Comparison of ENCODE assay signal across 18 cellular contexts in the genomic region with DNA sequence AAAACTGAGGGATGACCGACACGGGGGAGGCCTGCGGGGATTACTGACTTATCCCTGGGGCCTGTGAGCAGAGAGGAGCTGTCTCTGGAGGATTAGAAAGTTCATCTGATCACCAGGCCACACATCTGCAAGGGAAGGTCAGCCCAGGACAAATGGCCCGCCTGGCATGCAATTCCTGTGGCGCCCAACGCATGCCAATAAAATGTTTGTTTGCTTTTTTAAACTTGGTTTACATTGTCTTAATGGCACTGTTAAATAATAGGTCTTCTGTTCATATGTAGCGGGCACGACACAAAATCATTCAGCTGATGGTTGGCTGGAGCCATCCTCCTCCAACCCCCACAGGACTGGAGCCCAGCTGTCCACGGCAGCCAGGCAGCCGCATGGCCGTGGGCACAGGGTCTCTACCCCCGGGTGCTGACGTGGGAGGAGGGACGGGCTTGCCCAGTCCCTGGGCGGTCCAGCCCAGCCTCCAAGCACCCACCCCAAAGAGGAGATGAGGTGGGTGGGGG. TPM values are rescaled to one million over a fixed set of nuclear protein-coding genes. Genes with fewer than 3 reads are reported as not detected.
DNase-seq lines count a peak whose midpoint lies in the region; ATAC-seq, FAIRE-seq and TF ChIP-seq lines count a peak whose summit lies in the region.
"Had no signal": no experiment of that assay in that cellular context is flagged by ENCODE, and none has a peak within 500 bp of the region (broad histone marks: within the 10 kb centered on the region; RNA-seq: fewer than 3 reads in every experiment).

No MANE protein-coding gene starts in this region.

- peak overlapping the region; percentile 41 for H3K4me2 ChIP-seq in KMS-11
- H3K4me2 ChIP-seq in HepG2 (ENCODE audit: low read depth, low read length): no peak overlapping the region

- H3K4me3 Mint-ChIP-seq in CD8-positive, alpha-beta T cell: no peak overlapping the region
- no peak overlapping the region for H3K4me3 Mint-ChIP-seq in stimulated activated effector memory CD8-positive, alpha-beta T cell treated with anti-CD3 and anti-CD28 coated beads, Interleukin-12 subunit alpha, Interleukin-12 subunit beta, amount 100 ng/mL, for 72 hours
- H3K4me3 Mint-ChIP-seq: activated CD8-positive, alpha-beta T cell treated with anti-CD3 and anti-CD28 coated beads, Interleukin-2, amount 10 ng/mL, durations not matched to agents 7 days and 5 days; stimulated activated naive CD8-positive, alpha-beta T cell treated with anti-CD3 and anti-CD28 coated beads, Interleukin-15, Interleukin-2, amounts not matched to agents 100 ng/mL and 50 ng/mL, for 24 hours had no signal

- FAIRE-seq in HepG2 (lab: Jason Lieb, UNC): no peak
- FAIRE-seq: keratinocyte had no signal

- no peaks in the 10 kb centered on the region for H3K9me3 Mint-ChIP-seq in CD8-positive, alpha-beta T cell
- no peaks in the 10 kb centered on the region for H3K9me3 Mint-ChIP-seq in stimulated activated effector memory CD8-positive, alpha-beta T cell treated with anti-CD3 and anti-CD28 coated beads, Interleukin-12 subunit alpha, Interleukin-12 subunit beta, amount 100 ng/mL, for 72 hours

- H4K20me1 ChIP-seq in KMS-11 (ENCODE audit: insufficient read depth) (no peaks in the 10 kb centered on the region), HepG2 (ENCODE audit: insufficient read depth, low read length) (0 out of 2 replicates have a peak, but pooled peaks cover 3% of the 10 kb centered on the region)

- intact Hi-C loops in CD8-positive, alpha-beta T cell (cut with DNase I, micrococcal nuclease): no loop called here
- intact Hi-C loops in HepG2 (cut with micrococcal nuclease; ENCODE audit: unreplicated experiment): no loop called here
- intact Hi-C loops in colonic mucosa (cut with DNase I): no loop called here

- H3K4me1 ChIP-seq in CD8-positive, alpha-beta T cell (ENCODE audit: insufficient read depth, low read length): peaks cover 45% of the 10 kb centered on the region
- H3K4me1 ChIP-seq in KMS-11 (ENCODE audit: low read depth, poor library complexity, severe bottlenecking) (peaks cover 38% of the 10 kb centered on the region), RWPE2 (ENCODE audit: insufficient read depth, poor library complexity, severe bottlenecking) (no peaks in the 10 kb centered on the region), HepG2 (ENCODE audit: insufficient read depth, low read length) (peaks cover 32% of the 10 kb centered on the region), colonic mucosa (no peaks in the 10 kb centered on the region)
- H3K4me1 ChIP-seq: HAP-1 had no signal

- no peak for TF ChIP-seq POLR2A in HepG2 (IDR thresholded peaks at IDR 0.05; ENCODE audit: insufficient read depth in 1 of 2, low read depth in 2 of 2, low read length in 2 of 2)

- H3K4me3 ChIP-seq in CD8-positive, alpha-beta T cell (ENCODE audit: low read depth, low read length): no peak overlapping the region
- no peak overlapping the region for H3K4me3 ChIP-seq in KMS-11 (IDR thresholded peaks at IDR 0.05; ENCODE audit: insufficient read depth, low read depth, low read length)
- no peak overlapping the region for H3K4me3 ChIP-seq in RWPE2 (ENCODE audit: severe bottlenecking)
- H3K4me3 ChIP-seq in HepG2 (replicated peaks in 1 of 3; ENCODE audit: insufficient read depth in 1 of 3, low read depth in 2 of 3, low read length in 3 of 3): no peak overlapping the region
- no peak overlapping the region for H3K4me3 ChIP-seq in colonic mucosa
- no peak overlapping the region for H3K4me3 ChIP-seq in coronary artery
- H3K4me3 ChIP-seq: HAP-1 had no signal

- 21% methylated on average over 8 of the region's 15 CpGs for WGBS in HepG2 (ENCODE audit: low lambda C conversion rate)

- no peaks in the 10 kb centered on the region for H3K36me3 Mint-ChIP-seq in CD8-positive, alpha-beta T cell
- H3K36me3 Mint-ChIP-seq in stimulated activated effector memory CD8-positive, alpha-beta T cell treated with anti-CD3 and anti-CD28 coated beads, Interleukin-12 subunit alpha, Interleukin-12 subunit beta, amount 100 ng/mL, for 72 hours: no peaks in the 10 kb centered on the region
- H3K36me3 Mint-ChIP-seq: CD14-positive monocyte had no signal

- H3K27ac ChIP-seq in CD8-positive, alpha-beta T cell (ENCODE audit: low read depth, low read length): no peak overlapping the region
- H3K27ac ChIP-seq in KMS-11: no peak overlapping the region
- no peak overlapping the region for H3K27ac ChIP-seq in RWPE2 (ENCODE audit: poor library complexity, severe bottlenecking)
- H3K27ac ChIP-seq in HepG2 (ENCODE audit: extremely low read length, insufficient read depth, low read length): no peak overlapping the region
- H3K27ac ChIP-seq in colonic mucosa: no peak overlapping the region
- H3K27ac ChIP-seq in coronary artery: no peak overlapping the region

- in situ Hi-C loops in HepG2 (cut with HindIII; ENCODE audit: extremely low pct_ligation_motif_present, low pct_unique_long_range_greater_than_20kb): no loop called here
- in situ Hi-C loops in GM13976 (cut with MboI; ENCODE audit: low sequenced_read_pairs, unreplicated experiment): no loop called here

- no peak for TF ChIP-seq RAD21 in HepG2 (CRISPR knock-in tag; IDR thresholded peaks at IDR 0.05)

- no peaks in the 10 kb centered on the region for H3K79me2 ChIP-seq in KMS-11 (ENCODE audit: insufficient read depth, low read depth)
- no peaks in the 10 kb centered on the region for H3K79me2 ChIP-seq in HepG2 (ENCODE audit: insufficient read depth, low read length)

- H3K9ac ChIP-seq in KMS-11 (no peak overlapping the region), HepG2 (ENCODE audit: insufficient read depth, low read depth, low read length) (no peak overlapping the region), colonic mucosa (ENCODE audit: low read depth in 2 of 2, low read length in 2 of 2) (no peak overlapping the region)

- H3K27ac Mint-ChIP-seq in CD8-positive, alpha-beta T cell: peak overlapping the region; percentile 74
- no peak overlapping the region for H3K27ac Mint-ChIP-seq in stimulated activated effector memory CD8-positive, alpha-beta T cell treated with anti-CD3 and anti-CD28 coated beads, Interleukin-12 subunit alpha, Interleukin-12 subunit beta, amount 100 ng/mL, for 72 hours
- H3K27ac Mint-ChIP-seq: CD14-positive monocyte; stimulated activated naive CD8-positive, alpha-beta T cell treated with anti-CD3 and anti-CD28 coated beads, Interleukin-15, Interleukin-2, amounts not matched to agents 100 ng/mL and 50 ng/mL, for 24 hours had no signal

- no peaks in the 10 kb centered on the region for H3K9me3 ChIP-seq in CD8-positive, alpha-beta T cell (ENCODE audit: low read length)
- H3K9me3 ChIP-seq in RWPE2 (ENCODE audit: severe bottlenecking): peaks cover 6% of the 10 kb centered on the region
- no peaks in the 10 kb centered on the region for H3K9me3 ChIP-seq in HepG2 (ENCODE audit: low read length)
- no peaks in the 10 kb centered on the region for H3K9me3 ChIP-seq in colonic mucosa
- H3K9me3 ChIP-seq: HAP-1 had no signal

- peaks cover 35% of the 10 kb centered on the region for H3K4me1 Mint-ChIP-seq in CD8-positive, alpha-beta T cell (ENCODE audit: low read depth)
- peaks cover 22% of the 10 kb centered on the region for H3K4me1 Mint-ChIP-seq in stimulated activated effector memory CD8-positive, alpha-beta T cell treated with anti-CD3 and anti-CD28 coated beads, Interleukin-12 subunit alpha, Interleukin-12 subunit beta, amount 100 ng/mL, for 72 hours
- H3K4me1 Mint-ChIP-seq: CD14-positive monocyte had no signal

- BruUV-seq in HepG2 (replicated peaks; lab: Mats Ljungman, UMichigan): no TSS peak

- no peak for TF ChIP-seq CTCF in CD8-positive, alpha-beta T cell (IDR thresholded peaks at IDR 0.05)
- TF ChIP-seq CTCF in KMS-11 (conservative IDR thresholded peaks at IDR 0.05; ENCODE audit: low read depth, low read length) (no peak), RWPE2 (IDR thresholded peaks at IDR 0.05; ENCODE audit: poor library complexity, severe bottlenecking) (no peak), HepG2 (CRISPR knock-in tag; IDR thresholded peaks at IDR 0.05) (no peak), colonic mucosa (IDR thresholded peaks at IDR 0.05) (no peak), GM13976 (IDR thresholded peaks at IDR 0.05; ENCODE audit: borderline replicate concordance, control extremely low read depth, extremely low read depth, insufficient read depth, missing control alignments) (no peak), coronary artery (IDR thresholded peaks at IDR 0.05) (no peak)

- CTCF ChIA-PET in CD8-positive, alpha-beta T cell (lab: Charles Lee): interaction anchor here (1.2 to 6.2 kb wide), 4 partner anchors 12 to 229 kb away, joined by 3 to 20 read pairs (median 6); no protein-coding TSS in a partner anchor
- CTCF ChIA-PET in HepG2 (lab: Yijun Ruan, JAX; ENCODE audit: low intra/inter-chr PET ratio, low total read pairs): no interaction called here

- no peak for TF ChIP-seq EP300 in HepG2 (IDR thresholded peaks at IDR 0.05; ENCODE audit: low read depth in 2 of 2, low read length in 2 of 2)
- no peak for TF ChIP-seq EP300 in HepG2 (CRISPR knock-in tag; IDR thresholded peaks at IDR 0.05; ENCODE audit: borderline replicate concordance)

- ATAC-seq in CD8-positive, alpha-beta T cell: no peak
- ATAC-seq in RWPE2 (ENCODE audit: low read depth) (peak; percentile 20; the same call in 2 of the 3 replicates), HepG2 (no peak)
- no peak for ATAC-seq in stimulated activated effector memory CD8-positive, alpha-beta T cell treated with anti-CD3 and anti-CD28 coated beads, Interleukin-12 subunit alpha, Interleukin-12 subunit beta, amount 100 ng/mL, for 72 hours

- no peak for DNase-seq in CD8-positive, alpha-beta T cell
- no peak for DNase-seq in RWPE2 (ENCODE audit: low spot score)
- no peak for DNase-seq in HepG2 (ENCODE audit: low spot score)
- DNase-seq in stimulated activated effector memory CD8-positive, alpha-beta T cell treated with anti-CD3 and anti-CD28 coated beads, Interleukin-12 subunit alpha, Interleukin-12 subunit beta, amount 100 ng/mL, for 72 hours (ENCODE audit: low spot score in 2 of 2): no peak
- no peak for DNase-seq in colonic mucosa
- no peak for DNase-seq in GM13976 (ENCODE audit: low spot score)
- no peak for DNase-seq in coronary artery (ENCODE audit: low spot score)
- DNase-seq: activated effector memory CD4-positive, alpha-beta T cell treated with Interleukin-2 at 50 U/mL for 16 hours; effector memory CD4-positive, alpha-beta T cell; NCI-H446; retina had no signal

- H3K27me3 ChIP-seq in CD8-positive, alpha-beta T cell (ENCODE audit: insufficient read depth, low read length): no peaks in the 10 kb centered on the region
- H3K27me3 ChIP-seq in KMS-11 (ENCODE audit: insufficient read depth, low read depth) (no peaks in the 10 kb centered on the region; the same call in 1 of the 2 replicates), RWPE2 (ENCODE audit: insufficient read depth, poor library complexity, severe bottlenecking) (peaks cover 56% of the 10 kb centered on the region), HepG2 (ENCODE audit: control insufficient read depth in 1 of 2, insufficient read depth in 2 of 2, low read length in 2 of 2) (peaks cover 6 to 77% of the 10 kb centered on the region in 2 experiments), colonic mucosa (peaks cover 22% of the 10 kb centered on the region)

- no peaks in the 10 kb centered on the region for H3K36me3 ChIP-seq in CD8-positive, alpha-beta T cell (ENCODE audit: insufficient read depth, low read length)
- H3K36me3 ChIP-seq in KMS-11 (ENCODE audit: insufficient read depth) (no peaks in the 10 kb centered on the region), RWPE2 (ENCODE audit: low read depth) (no peaks in the 10 kb centered on the region), HepG2 (replicated peaks in 1 of 2; ENCODE audit: control insufficient read depth in 1 of 2, insufficient read depth in 2 of 2, low read length in 2 of 2) (no peaks in the 10 kb centered on the region), colonic mucosa (no peaks in the 10 kb centered on the region)
- H3K36me3 ChIP-seq: HAP-1 had no signal

- H2AFZ ChIP-seq in KMS-11 (ENCODE audit: low read depth): no peak overlapping the region; the same call in 1 of the 2 replicates
- no peak overlapping the region for H2AFZ ChIP-seq in HepG2 (ENCODE audit: low read length)

- POLR2A ChIA-PET in CD8-positive, alpha-beta T cell (lab: Charles Lee): no interaction called here
- POLR2A ChIA-PET in HepG2 (lab: Yijun Ruan, JAX): interaction anchor here (1.2 kb wide), 1 partner anchor 13 kb away, joined by 3 read pairs; no protein-coding TSS in a partner anchor

- peaks cover 25% of the 10 kb centered on the region for H3K27me3 Mint-ChIP-seq in CD8-positive, alpha-beta T cell (ENCODE audit: low read depth)

RNA-seq across cellular contexts. Expression of a gene that starts 41.0 kb away (rescaled TPM):
- total RNA-seq in CD8-positive, alpha-beta T cell: 10 to 100 TPM; 49.0 to 54.2 TPM
- 7.4 and 14.0 TPM in 2 replicates for total RNA-seq in HepG2 (2016; rRNA removed; fragmentation: Illumina TruSeq; extraction: Trizol)
- 9.5 and 12.5 TPM in 2 replicates for total RNA-seq in HepG2 (2016; cell fraction: cytosol; rRNA removed; fragmentation: Illumina TruSeq; extraction: Trizol; ENCODE audit: low read depth)
- 5.2 and 15.7 TPM in 2 replicates for total RNA-seq in HepG2 (2016; cell fraction: insoluble cytoplasmic fraction; rRNA removed; fragmentation: Illumina TruSeq; extraction: Trizol)
- total RNA-seq in HepG2 (2016; cell fraction: membrane; rRNA removed; fragmentation: Illumina TruSeq; extraction: Trizol): 6.9 and 7.7 TPM in 2 replicates
- 21.8 and 25.8 TPM in 2 replicates for total RNA-seq in HepG2 (2016; cell fraction: nucleus; rRNA removed; fragmentation: Illumina TruSeq; extraction: Trizol)
- polyA plus RNA-seq in HepG2 (2011; rRNA removed): 18.5 and 25.6 TPM in 2 replicates
- polyA plus RNA-seq in HepG2 (2011; cell fraction: cytosol; rRNA removed): 11.8 and 15.1 TPM in 2 replicates
- polyA plus RNA-seq in HepG2 (2011; cell fraction: nucleus; rRNA removed): 164 and 213 TPM in 2 replicates
- 28.2 and 30.9 TPM in 2 replicates for polyA plus RNA-seq in HepG2 (2012)
- polyA plus RNA-seq in HepG2 (2016; cell fraction: cytosol; fragmentation: Illumina TruSeq; extraction: Trizol; ENCODE audit: low read depth): 1.4 and 1.6 TPM in 2 replicates
- 6.3 and 7.6 TPM in 2 replicates for polyA plus RNA-seq in HepG2 (2016; cell fraction: insoluble cytoplasmic fraction; fragmentation: Illumina TruSeq; extraction: Trizol; ENCODE audit: low read depth)
- 3.2 and 3.7 TPM in 2 replicates for polyA plus RNA-seq in HepG2 (2016; cell fraction: membrane; fragmentation: Illumina TruSeq; extraction: Trizol; ENCODE audit: low read depth)
- 88.5 and 93.5 TPM in 2 replicates for polyA plus RNA-seq in HepG2 (2016; cell fraction: nucleus; fragmentation: Illumina TruSeq; extraction: Trizol; ENCODE audit: insufficient read depth, low read depth)
- polyA minus RNA-seq in HepG2 (2011; rRNA and poly(A)+ RNA removed; ENCODE audit: low replicate concordance): 6.3 and 47.1 TPM in 2 replicates
- polyA minus RNA-seq in HepG2 (2011; cell fraction: cytosol; rRNA and poly(A)+ RNA removed): 14.7 and 16.2 TPM in 2 replicates
- polyA minus RNA-seq in HepG2 (2011; cell fraction: nucleus; rRNA and poly(A)+ RNA removed): 40.3 and 44.4 TPM in 2 replicates
- total RNA-seq in colonic mucosa: 10 to 100 TPM; 64.6 to 81.2 TPM

RNA-seq across cellular contexts. Expression of a gene that starts 48.6 kb away (rescaled TPM):
- total RNA-seq in CD8-positive, alpha-beta T cell: not detected
- 0.02 TPM in 1 of 2 replicates, not detected in the other for total RNA-seq in HepG2 (2016; rRNA removed; fragmentation: Illumina TruSeq; extraction: Trizol)
- total RNA-seq in HepG2 (2016; cell fraction: cytosol; rRNA removed; fragmentation: Illumina TruSeq; extraction: Trizol; ENCODE audit: low read depth): not detected in 2 replicates
- 0.06 TPM in 1 of 2 replicates, not detected in the other for total RNA-seq in HepG2 (2016; cell fraction: insoluble cytoplasmic fraction; rRNA removed; fragmentation: Illumina TruSeq; extraction: Trizol)
- total RNA-seq in HepG2 (2016; cell fraction: membrane; rRNA removed; fragmentation: Illumina TruSeq; extraction: Trizol): not detected in 2 replicates
- not detected in 2 replicates for total RNA-seq in HepG2 (2016; cell fraction: nucleus; rRNA removed; fragmentation: Illumina TruSeq; extraction: Trizol)
- 0.01 TPM in 1 of 2 replicates, not detected in the other for polyA plus RNA-seq in HepG2 (2011; rRNA removed)
- polyA plus RNA-seq in HepG2 (2011; cell fraction: cytosol; rRNA removed): 0.01 TPM in 1 of 2 replicates, not detected in the other
- polyA plus RNA-seq in HepG2 (2011; cell fraction: nucleus; rRNA removed): 0.06 and 0.07 TPM in 2 replicates
- polyA plus RNA-seq in HepG2 (2012): not detected in 2 replicates
- not detected in 2 replicates for polyA plus RNA-seq in HepG2 (2016; cell fraction: cytosol; fragmentation: Illumina TruSeq; extraction: Trizol; ENCODE audit: low read depth)
- polyA plus RNA-seq in HepG2 (2016; cell fraction: insoluble cytoplasmic fraction; fragmentation: Illumina TruSeq; extraction: Trizol; ENCODE audit: low read depth): not detected in 2 replicates
- not detected in 2 replicates for polyA plus RNA-seq in HepG2 (2016; cell fraction: membrane; fragmentation: Illumina TruSeq; extraction: Trizol; ENCODE audit: low read depth)
- polyA plus RNA-seq in HepG2 (2016; cell fraction: nucleus; fragmentation: Illumina TruSeq; extraction: Trizol; ENCODE audit: insufficient read depth, low read depth): 0.08 TPM in 1 of 2 replicates, not detected in the other
- polyA minus RNA-seq in HepG2 (2011; rRNA and poly(A)+ RNA removed; ENCODE audit: low replicate concordance): 0.02 and 0.12 TPM in 2 replicates
- 0.09 TPM in 1 of 2 replicates, not detected in the other for polyA minus RNA-seq in HepG2 (2011; cell fraction: cytosol; rRNA and poly(A)+ RNA removed)
- not detected in 2 replicates for polyA minus RNA-seq in HepG2 (2011; cell fraction: nucleus; rRNA and poly(A)+ RNA removed)
- total RNA-seq in colonic mucosa: 10 to 100 TPM in 1 of 2 donors, under 1 TPM in 1; 0.67 to 56.2 TPM
- total RNA-seq: activated CD8-positive, alpha-beta T cell treated with anti-CD3 and anti-CD28 coated beads, Interleukin-2, amount 10 ng/mL, durations not matched to agents 7 days and 5 days; MCF 10A had no signal
- polyA plus RNA-seq: CD14-positive monocyte, keratinocyte had no signal
